In genomic region chr10:1058017-1058416, GRCh38 we compare ENCODE assay signal across 10 cellular contexts. TPM values are rescaled to one million over a fixed set of nuclear protein-coding genes. Genes with fewer than 3 reads are reported as not detected.
DNase-seq lines count a peak whose midpoint lies in the region; ATAC-seq and TF ChIP-seq lines count a peak whose summit lies in the region.
"Had no signal": no experiment of that assay in that cellular context is flagged by ENCODE, and none has a peak within 500 bp of the region (broad histone marks: within the 10 kb centered on the region; RNA-seq: fewer than 3 reads in every experiment).

No MANE protein-coding gene starts in this region.

- H3K4me3 ChIP-seq in SU-DHL-6 (ENCODE audit: insufficient read depth, low read length, poor library complexity, severe bottlenecking): peak overlapping the region; percentile 82
- peak overlapping the region; percentile 5 for H3K4me3 ChIP-seq in retinal pigment epithelial cell (ENCODE audit: low read length)

- no peak for TF ChIP-seq CTCF in SU-DHL-6 (IDR thresholded peaks at IDR 0.05; ENCODE audit: insufficient read depth, low read length, poor library complexity, severe bottlenecking)
- TF ChIP-seq CTCF in glutamatergic neuron (IDR thresholded peaks at IDR 0.05; ENCODE audit: partially characterized antibody, unreplicated experiment): no peak
- no peak for TF ChIP-seq CTCF in retinal pigment epithelial cell (conservative IDR thresholded peaks at IDR 0.05; ENCODE audit: low read depth, low read length)

- H3K9me3 ChIP-seq in SU-DHL-6 (ENCODE audit: insufficient read depth, low read length): no peaks in the 10 kb centered on the region

- H3K27me3 ChIP-seq in SU-DHL-6 (ENCODE audit: low read length): no peaks in the 10 kb centered on the region

- no peak for ATAC-seq in HG03025 (IDR thresholded peaks at IDR 0.05; ENCODE audit: low FRiP score, unreplicated experiment)

- no peaks in the 10 kb centered on the region for H3K27me3 Mint-ChIP-seq in T-helper 2 cell treated with Interferon-gamma antibody and Interleukin-4, amounts not matched to agents 5 μg/mL and 100 μg/mL, for 36 hours (ENCODE audit: low read depth)
- peaks cover 8% of the 10 kb centered on the region for H3K27me3 Mint-ChIP-seq in glutamatergic neuron (ENCODE audit: unreplicated experiment)

- H3K36me3 ChIP-seq in SU-DHL-6 (ENCODE audit: low read length): peaks cover 12% of the 10 kb centered on the region; the same call in 1 of the 2 replicates

- H2AFZ ChIP-seq in SU-DHL-6 (ENCODE audit: low read depth, low read length, severe bottlenecking): no peak overlapping the region

- peaks cover 89% of the 10 kb centered on the region for H3K79me2 ChIP-seq in SU-DHL-6 (ENCODE audit: insufficient read depth, low read length)

- H3K36me3 Mint-ChIP-seq in T-helper 2 cell treated with Interferon-gamma antibody and Interleukin-4, amounts not matched to agents 5 μg/mL and 100 μg/mL, for 36 hours (ENCODE audit: low read depth): peaks cover 43% of the 10 kb centered on the region
- no peaks in the 10 kb centered on the region for H3K36me3 Mint-ChIP-seq in glutamatergic neuron (ENCODE audit: unreplicated experiment)

- H3K4me1 Mint-ChIP-seq in T-helper 2 cell treated with Interferon-gamma antibody and Interleukin-4, amounts not matched to agents 5 μg/mL and 100 μg/mL, for 36 hours (ENCODE audit: low read depth): peaks cover 65% of the 10 kb centered on the region
- H3K4me1 Mint-ChIP-seq in glutamatergic neuron (ENCODE audit: low read depth, unreplicated experiment): peaks cover 48% of the 10 kb centered on the region

- H3K9me3 Mint-ChIP-seq in T-helper 2 cell treated with Interferon-gamma antibody and Interleukin-4, amounts not matched to agents 5 μg/mL and 100 μg/mL, for 36 hours: no peaks in the 10 kb centered on the region
- H3K9me3 Mint-ChIP-seq in glutamatergic neuron (ENCODE audit: unreplicated experiment): no peaks in the 10 kb centered on the region

- H3K4me2 ChIP-seq in SU-DHL-6 (ENCODE audit: low read depth, low read length, poor library complexity, severe bottlenecking): peak overlapping the region; percentile 69

- no peak for DNase-seq in T-helper 2 cell treated with Interferon-gamma antibody and Interleukin-4, amounts not matched to agents 5 μg/mL and 100 μg/mL, for 36 hours (ENCODE audit: low spot score)
- no peak for DNase-seq in T-helper 2 cell
- DNase-seq in glutamatergic neuron: no peak
- DNase-seq in retinal pigment epithelial cell (ENCODE audit: low read depth): no peak
- DNase-seq in stimulated activated naive CD4-positive, alpha-beta T cell (lab: John Stamatoyannopoulos, UW): no peak
- DNase-seq in HuH-7.5 (ENCODE audit: low spot score): no peak

- H3K9ac ChIP-seq in SU-DHL-6 (ENCODE audit: low read length): peak overlapping the region; percentile 86

- peak overlapping the region; percentile 95 for H3K27ac Mint-ChIP-seq in T-helper 2 cell treated with Interferon-gamma antibody and Interleukin-4, amounts not matched to agents 5 μg/mL and 100 μg/mL, for 36 hours
- H3K27ac Mint-ChIP-seq in glutamatergic neuron (ENCODE audit: unreplicated experiment): peak overlapping the region; percentile 19

- no peak overlapping the region for H3K27ac ChIP-seq in SU-DHL-6 (ENCODE audit: low read depth, low read length)

- H3K9me2 ChIP-seq in SU-DHL-6 (replicated peaks; ENCODE audit: insufficient read depth, low read length): no peaks in the 10 kb centered on the region

- peaks cover 16% of the 10 kb centered on the region; the same call in 1 of the 2 replicates for H4K20me1 ChIP-seq in SU-DHL-6 (ENCODE audit: low read depth, low read length)

- H3F3A ChIP-seq in SU-DHL-6 (ENCODE audit: insufficient read depth): peaks cover 7% of the 10 kb centered on the region

- peak overlapping the region; percentile 97 for H3K4me3 Mint-ChIP-seq in T-helper 2 cell treated with Interferon-gamma antibody and Interleukin-4, amounts not matched to agents 5 μg/mL and 100 μg/mL, for 36 hours
- H3K4me3 Mint-ChIP-seq in glutamatergic neuron (ENCODE audit: unreplicated experiment): peak overlapping the region; percentile 92

RNA-seq across cellular contexts. Expression of gene WDR37, which starts 1.8 kb away (rescaled TPM):
- total RNA-seq in glutamatergic neuron (ENCODE audit: unreplicated experiment): 27.8 TPM

RNA-seq across cellular contexts. Expression of gene IDI1, which starts 9.1 kb away (rescaled TPM):
- total RNA-seq in glutamatergic neuron (ENCODE audit: unreplicated experiment): 103 TPM

RNA-seq across cellular contexts. Expression of gene IDI2, which starts 32.4 kb away (rescaled TPM):
- total RNA-seq in glutamatergic neuron (ENCODE audit: unreplicated experiment): not detected
- total RNA-seq: bronchial epithelial cell; T-helper 1 cell treated with Interleukin-12 subunit alpha and Interleukin-12 subunit beta and Interleukin-4 antibody, amounts not matched to agents 30 ng/mL and 1 ng/mL, for 36 hours had no signal
